9 cellular contexts compared by ENCODE assay signal in genomic region chr1:174954686-174955669, GRCh38. TPM values are rescaled to one million over a fixed set of nuclear protein-coding genes. Genes with fewer than 3 reads are reported as not detected.
DNase-seq lines count a peak whose midpoint lies in the region; ATAC-seq lines count a peak whose summit lies in the region.
"Had no signal": no experiment of that assay in that cellular context is flagged by ENCODE, and none has a peak within 500 bp of the region (broad histone marks: within the 10 kb centered on the region; RNA-seq: fewer than 3 reads in every experiment).

No MANE protein-coding gene starts in this region.

- DNase-seq in AML-193 (lab: John Stamatoyannopoulos, UW) = peak; percentile 58 to 69
- peak; percentile 79 for DNase-seq in NCI-H526 treated with DMSO at 0.1 percent for 48 hours (lab: John Stamatoyannopoulos, UW)
- no peak for DNase-seq in effector memory CD8-positive, alpha-beta T cell
- DNase-seq in NCI-H446 treated with DMSO at 0.1 percent for 48 hours (lab: John Stamatoyannopoulos, UW) = no peak
- no peak for DNase-seq in HK-2 (ENCODE audit: unreplicated experiment)
- DNase-seq in AG08396 (ENCODE audit: low spot score) = no peak
- no peak for DNase-seq in HuH-7 (ENCODE audit: low spot score)

- peaks cover 38 to 50% (median 40%) of the 10 kb centered on the region in 3 donors for H3K4me1 Mint-ChIP-seq in IgD-negative memory B cell
- peaks cover 8 to 30% of the 10 kb centered on the region in 2 donors for H3K4me1 Mint-ChIP-seq in effector memory CD8-positive, alpha-beta T cell (ENCODE audit: low read depth in 2 of 2)

- peak overlapping the region; percentile 23 to 90 (median 51) for H3K27ac Mint-ChIP-seq in IgD-negative memory B cell
- H3K27ac Mint-ChIP-seq in effector memory CD8-positive, alpha-beta T cell = peak overlapping the region; percentile 57 to 86
- H3K27ac Mint-ChIP-seq: activated naive CD8-positive, alpha-beta T cell had no signal

- peak overlapping the region in 3 of 4 donors; percentile 60 to 79 (median 75) for H3K4me3 Mint-ChIP-seq in IgD-negative memory B cell
- no peak overlapping the region for H3K4me3 Mint-ChIP-seq in effector memory CD8-positive, alpha-beta T cell
- H3K4me3 Mint-ChIP-seq: activated naive CD8-positive, alpha-beta T cell had no signal

- no peaks in the 10 kb centered on the region for H3K9me3 Mint-ChIP-seq in IgD-negative memory B cell
- H3K9me3 Mint-ChIP-seq in effector memory CD8-positive, alpha-beta T cell = no peaks in the 10 kb centered on the region

- H3K27me3 Mint-ChIP-seq in IgD-negative memory B cell = no peaks in the 10 kb centered on the region
- no peaks in the 10 kb centered on the region for H3K27me3 Mint-ChIP-seq in effector memory CD8-positive, alpha-beta T cell
- H3K27me3 Mint-ChIP-seq: activated naive CD8-positive, alpha-beta T cell had no signal

- ATAC-seq in effector memory CD8-positive, alpha-beta T cell (replicated peaks) = peak; percentile 17

- H3K36me3 Mint-ChIP-seq in IgD-negative memory B cell = peaks cover 3% of the 10 kb centered on the region
- peaks cover 14% of the 10 kb centered on the region for H3K36me3 Mint-ChIP-seq in effector memory CD8-positive, alpha-beta T cell (ENCODE audit: insufficient read depth)
- H3K36me3 Mint-ChIP-seq: activated naive CD8-positive, alpha-beta T cell had no signal

RNA-seq across cellular contexts. Expression of gene CACYBP, which starts 44.8 kb away (rescaled TPM):
- 158 TPM for polyA plus RNA-seq in IgD-negative memory B cell

Comparison
In these comparisons a context has a peak if more than half of its experiments do, and no peak if none do; other contexts are left out.
1. DNase-seq: peak in AML-193 (2 of 2) and NCI-H526 treated with DMSO at 0.1 percent for 48 hours (single experiment); none in effector memory CD8-positive, alpha-beta T cell (0 of 3), NCI-H446 treated with DMSO at 0.1 percent for 48 hours (single experiment), HK-2 (single experiment), AG08396 (single experiment) and HuH-7 (single experiment).
2. H3K4me3 Mint-ChIP-seq: peak in IgD-negative memory B cell (3 of 4); none in effector memory CD8-positive, alpha-beta T cell (0 of 2).